In genomic region chr1:195065437-195065836, GRCh38 we compare ENCODE assay signal across 18 cellular contexts.
"Had no signal": no experiment of that assay in that cellular context is flagged by ENCODE, and none has a peak within 500 bp of the region (broad histone marks: within the 10 kb centered on the region; RNA-seq: fewer than 3 reads in every experiment).

No MANE protein-coding gene starts in this region.

- H3K27ac ChIP-seq: SJSA1, SK-N-MC had no signal

- DNase-seq: KBM-7, NCI-H1092, NCI-H1105 treated with DMSO at 0.1 percent for 48 hours, NCI-H1417 treated with DMSO at 0.1 percent for 48 hours, NCI-H146, NCI-H1694 treated with DMSO at 0.1 percent for 48 hours, NCI-H1930, NCI-H2081, NCI-H2107, NCI-H2227 treated with DMSO at 0.1 percent for 48 hours, NCI-H524, NCI-H69, NCI-H774, Right ventricle myocardium superior, RPMI8226, SIG-M5 had no signal

- H3K36me3 ChIP-seq: SJSA1 had no signal

- H3K4me1 ChIP-seq: SJSA1 had no signal

- H3K4me3 ChIP-seq: SJSA1, SK-N-MC had no signal

- H3K27me3 ChIP-seq: SJSA1 had no signal

- H3K9me3 ChIP-seq: SJSA1 had no signal
